Comparison of ENCODE assay signal across 1 cellular context in the genomic region with DNA sequence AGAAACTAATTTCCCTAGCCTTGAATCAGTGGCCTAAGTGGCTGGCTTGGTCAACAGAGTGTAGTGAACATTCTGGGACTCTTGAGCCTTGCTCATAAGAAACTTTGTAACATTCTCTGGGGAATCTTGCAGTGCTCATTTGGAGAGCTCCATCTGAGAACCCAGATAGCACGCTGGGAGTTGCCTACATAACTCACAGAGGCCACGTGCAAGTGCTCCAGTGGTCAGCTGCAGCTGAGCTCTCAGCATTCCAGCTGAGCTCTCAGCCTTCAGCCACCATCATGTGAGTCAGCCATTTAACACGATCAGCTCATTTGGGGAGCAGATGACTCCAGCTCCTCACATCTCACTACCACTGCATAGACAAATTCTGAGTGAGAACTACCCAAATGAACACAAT.
TF ChIP-seq lines count a peak whose summit lies in the region.

No MANE protein-coding gene starts in this region.

TF ChIP-seq in H1, 55 proteins besides CTCF, POLR2A, EP300 and RAD21:
- TF ChIP-seq TAF1 (IDR thresholded peaks at IDR 0.05; ENCODE audit: low read depth, low read length) (no peak), MAFK (IDR thresholded peaks at IDR 0.05; ENCODE audit: low read depth, low read length) (no peak), POU5F1 (IDR thresholded peaks at IDR 0.05; ENCODE audit: low read depth, low read length) (no peak), NRF1 (IDR thresholded peaks at IDR 0.05; ENCODE audit: low read depth, low read length) (no peak), SIX5 (IDR thresholded peaks at IDR 0.05; ENCODE audit: low read depth, low read length) (no peak), CTBP2 (IDR thresholded peaks at IDR 0.05; ENCODE audit: borderline replicate concordance, insufficient read depth, insufficient read length, low read length) (no peak), KDM5A (IDR thresholded peaks at IDR 0.05; ENCODE audit: low read length) (no peak), CHD2 (IDR thresholded peaks at IDR 0.05; ENCODE audit: low read length) (no peak), CBX5 (IDR thresholded peaks at IDR 0.05; ENCODE audit: low read depth, low read length) (no peak), JUND (IDR thresholded peaks at IDR 0.05; ENCODE audit: low read length) (no peak), GABPA (IDR thresholded peaks at IDR 0.05; ENCODE audit: borderline replicate concordance, insufficient read depth, low read length) (no peak), RNF2 (IDR thresholded peaks at IDR 0.05; ENCODE audit: borderline replicate concordance, low read depth, low read length, missing control alignments, poor library complexity, severe bottlenecking) (no peak), YY1 (IDR thresholded peaks at IDR 0.05; ENCODE audit: low read depth, low read length) (no peak), BACH1 (IDR thresholded peaks at IDR 0.05; ENCODE audit: low read length) (no peak), PHF8 (conservative IDR thresholded peaks at IDR 0.05; ENCODE audit: low read depth, low read length) (no peak), BCL11A (IDR thresholded peaks at IDR 0.05; ENCODE audit: low read depth in 2 of 2, low read length in 2 of 2) (no peak), SIN3A (conservative IDR thresholded peaks at IDR 0.05 in 1 of 2, IDR thresholded peaks at IDR 0.05 in 1 of 2; ENCODE audit: low read depth in 1 of 2, low read length in 2 of 2) (no peak)
- TF ChIP-seq, protein P1, sequence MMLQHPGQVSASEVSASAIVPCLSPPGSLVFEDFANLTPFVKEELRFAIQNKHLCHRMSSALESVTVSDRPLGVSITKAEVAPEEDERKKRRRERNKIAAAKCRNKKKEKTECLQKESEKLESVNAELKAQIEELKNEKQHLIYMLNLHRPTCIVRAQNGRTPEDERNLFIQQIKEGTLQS (IDR thresholded peaks at IDR 0.05; ENCODE audit: insufficient read depth, low read depth, low read length) = no peak
- TF ChIP-seq, protein P2, sequence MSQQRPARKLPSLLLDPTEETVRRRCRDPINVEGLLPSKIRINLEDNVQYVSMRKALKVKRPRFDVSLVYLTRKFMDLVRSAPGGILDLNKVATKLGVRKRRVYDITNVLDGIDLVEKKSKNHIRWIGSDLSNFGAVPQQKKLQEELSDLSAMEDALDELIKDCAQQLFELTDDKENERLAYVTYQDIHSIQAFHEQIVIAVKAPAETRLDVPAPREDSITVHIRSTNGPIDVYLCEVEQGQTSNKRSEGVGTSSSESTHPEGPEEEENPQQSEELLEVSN (IDR thresholded peaks at IDR 0.05) = no peak
